Comparison of ENCODE assay signal across 10 cellular contexts in the genomic region with DNA sequence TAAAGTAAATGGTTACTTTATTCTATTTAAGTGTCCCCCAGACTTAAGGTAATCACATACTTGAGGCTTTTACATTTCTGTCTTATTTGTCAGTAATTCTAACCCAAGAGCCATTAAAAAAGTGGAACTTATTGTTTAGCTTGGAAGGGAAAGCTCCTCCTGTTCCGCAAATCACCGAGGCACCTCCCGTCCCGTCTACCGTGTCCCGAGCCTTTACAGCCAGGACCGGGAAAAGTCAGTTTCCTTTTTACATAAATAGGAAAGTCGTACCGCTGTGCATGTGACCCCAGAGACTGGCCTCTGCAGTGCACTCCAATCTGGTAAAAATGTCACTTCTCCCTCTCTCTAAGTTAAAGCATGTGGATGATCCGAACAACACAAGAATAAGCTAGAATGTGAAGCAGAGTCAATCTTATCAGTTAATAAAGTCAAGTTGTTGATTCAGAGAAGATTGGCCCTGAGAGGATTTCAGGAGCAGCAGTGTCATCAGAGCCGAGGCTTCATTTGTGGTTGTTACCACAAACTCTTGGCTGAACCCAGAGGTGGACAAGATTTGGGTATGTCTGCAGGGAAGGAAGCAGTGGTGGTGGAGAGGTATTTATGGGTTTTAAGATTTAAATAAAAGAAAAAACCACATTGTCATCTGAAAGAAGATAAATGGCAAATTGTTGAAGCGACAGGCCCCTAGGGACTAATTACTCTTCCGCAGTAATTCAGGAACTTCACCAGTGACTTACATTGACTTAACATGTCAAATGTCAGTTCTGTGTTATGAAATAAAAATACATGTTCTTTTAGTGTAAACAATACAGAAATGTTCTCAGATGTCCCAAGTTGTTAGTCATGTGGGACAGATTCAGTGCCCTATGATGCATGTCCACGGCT.
DNase-seq lines count a peak whose midpoint lies in the region; ATAC-seq and TF ChIP-seq lines count a peak whose summit lies in the region.
"Had no signal": no experiment of that assay in that cellular context is flagged by ENCODE, and none has a peak within 500 bp of the region (broad histone marks: within the 10 kb centered on the region; RNA-seq: fewer than 3 reads in every experiment).

No MANE protein-coding gene starts in this region.

- peaks cover 3 to 44% (median 19%) of the 10 kb centered on the region in 4 donors for H3K4me1 ChIP-seq in stomach
- no peaks in the 10 kb centered on the region for H3K4me1 ChIP-seq in CD8-positive, alpha-beta memory T cell (ENCODE audit: insufficient read depth, low read length)

- ATAC-seq in GM18867 (IDR thresholded peaks at IDR 0.05; ENCODE audit: unreplicated experiment) (peak; percentile 65), GM21526 (IDR thresholded peaks at IDR 0.05; ENCODE audit: low FRiP score, unreplicated experiment) (no peak), GM21619 (IDR thresholded peaks at IDR 0.05; ENCODE audit: unreplicated experiment) (no peak)

- POLR2A ChIA-PET in CD8-positive, alpha-beta memory T cell (lab: Charles Lee) = no interaction called here

- intact Hi-C loops in stomach (cut with DNase I; ENCODE audit: low total_unique reads) = no loop called here

- no peak overlapping the region for H3K27ac Mint-ChIP-seq in CD8-positive, alpha-beta memory T cell
- H3K27ac Mint-ChIP-seq: activated naive CD8-positive, alpha-beta T cell treated with anti-CD3 and anti-CD28 coated beads for 36 hours had no signal

- no peaks in the 10 kb centered on the region for H3K27me3 ChIP-seq in stomach
- H3K27me3 ChIP-seq in CD8-positive, alpha-beta memory T cell (ENCODE audit: insufficient read depth, low read length, poor library complexity, severe bottlenecking) = peaks cover 7% of the 10 kb centered on the region

- CTCF ChIA-PET in CD8-positive, alpha-beta memory T cell (lab: Charles Lee) = no interaction called here

- no peaks in the 10 kb centered on the region for H3K9me3 ChIP-seq in stomach
- no peaks in the 10 kb centered on the region for H3K9me3 ChIP-seq in CD8-positive, alpha-beta memory T cell (ENCODE audit: low read length)

- H3K27me3 Mint-ChIP-seq in CD8-positive, alpha-beta memory T cell = peaks cover 3 to 19% of the 10 kb centered on the region in 2 donors

- peaks cover 0 to 9% (median 8%) of the 10 kb centered on the region in 3 donors for H3K4me1 Mint-ChIP-seq in CD8-positive, alpha-beta memory T cell

- TF ChIP-seq CTCF in fibroblast of villous mesenchyme (IDR thresholded peaks at IDR 0.05; ENCODE audit: insufficient read depth, low read depth, low read length) (no peak), stomach (IDR thresholded peaks at IDR 0.05) (no peak)

- no peak for TF ChIP-seq POLR2A in stomach (IDR thresholded peaks at IDR 0.05)

- TF ChIP-seq EP300 in stomach (IDR thresholded peaks at IDR 0.05) = no peak

- WGBS in stomach, 5 donors = 66 to 75% (median 72%) methylated on average over 14 of the region's 14 CpGs

- no peaks in the 10 kb centered on the region for H3K36me3 ChIP-seq in stomach
- no peaks in the 10 kb centered on the region for H3K36me3 ChIP-seq in CD8-positive, alpha-beta memory T cell (ENCODE audit: insufficient read depth, low read length)

- H3K36me3 Mint-ChIP-seq in CD8-positive, alpha-beta memory T cell = no peaks in the 10 kb centered on the region
- H3K36me3 Mint-ChIP-seq: activated naive CD8-positive, alpha-beta T cell treated with anti-CD3 and anti-CD28 coated beads for 36 hours had no signal

- H3K4me3 Mint-ChIP-seq in CD8-positive, alpha-beta memory T cell = no peak overlapping the region
- H3K4me3 Mint-ChIP-seq: activated naive CD8-positive, alpha-beta T cell treated with anti-CD3 and anti-CD28 coated beads for 36 hours had no signal

- H3K4me3 ChIP-seq in fibroblast of villous mesenchyme (ENCODE audit: low read depth, low read length) = no peak overlapping the region
- H3K4me3 ChIP-seq in stomach = no peak overlapping the region
- H3K4me3 ChIP-seq in CD8-positive, alpha-beta memory T cell (ENCODE audit: low read length) = no peak overlapping the region

- no peaks in the 10 kb centered on the region for H3K9me3 Mint-ChIP-seq in CD8-positive, alpha-beta memory T cell
- H3K9me3 Mint-ChIP-seq: activated naive CD8-positive, alpha-beta T cell treated with anti-CD3 and anti-CD28 coated beads for 36 hours had no signal

- DNase-seq in KBM-7 = peak; percentile 40
- peak; percentile 48 for DNase-seq in fibroblast of villous mesenchyme (ENCODE audit: low read depth)
- DNase-seq in stomach = no peak
- DNase-seq in activated CD4-positive, CD25-positive, alpha-beta regulatory T cell (lab: John Stamatoyannopoulos, UW) = no peak
- DNase-seq in CD8-positive, alpha-beta memory T cell = no peak
- DNase-seq: activated naive CD8-positive, alpha-beta T cell treated with anti-CD3 and anti-CD28 coated beads for 36 hours; T-helper 2 cell had no signal

- H3K27ac ChIP-seq in stomach = peak overlapping the region in 3 of 5 donors; percentile 26 to 69 (median 34)
- no peak overlapping the region for H3K27ac ChIP-seq in CD8-positive, alpha-beta memory T cell (ENCODE audit: low read depth, low read length)

- in situ Hi-C loops in KBM-7 (cut with MboI; ENCODE audit: low pct_unique_long_range_greater_than_20kb, low sequenced_read_pairs) = no loop called here

Comparison
In these comparisons a context has a peak if more than half of its experiments do, and no peak if none do; other contexts are left out.
1. DNase-seq: peak in KBM-7 (single experiment) and fibroblast of villous mesenchyme (single experiment); none in stomach (single experiment), activated CD4-positive, CD25-positive, alpha-beta regulatory T cell (0 of 4) and CD8-positive, alpha-beta memory T cell (0 of 5).